ENCODE assay signal across 1 cellular context in the genomic region with DNA sequence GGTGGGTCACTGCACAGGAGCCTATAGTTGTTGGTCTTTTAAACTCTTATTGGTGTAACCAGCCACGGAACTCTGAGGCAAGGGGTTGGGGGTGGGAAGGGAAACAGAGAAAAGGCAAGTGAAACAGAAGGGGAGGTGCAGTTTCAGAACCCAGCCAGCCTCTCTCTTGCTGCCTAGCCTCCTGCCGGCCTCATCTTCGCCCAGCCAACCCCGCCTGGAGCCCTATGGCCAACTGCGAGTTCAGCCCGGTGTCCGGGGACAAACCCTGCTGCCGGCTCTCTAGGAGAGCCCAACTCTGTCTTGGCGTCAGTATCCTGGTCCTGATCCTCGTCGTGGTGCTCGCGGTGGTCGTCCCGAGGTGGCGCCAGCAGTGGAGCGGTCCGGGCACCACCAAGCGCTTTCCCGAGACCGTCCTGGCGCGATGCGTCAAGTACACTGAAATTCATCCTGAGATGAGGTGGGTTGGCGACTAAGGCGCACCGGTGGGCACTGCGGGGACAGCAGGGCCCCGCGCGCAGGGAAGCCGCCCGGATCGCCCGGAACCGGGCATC.
TF ChIP-seq lines count a peak whose summit lies in the region.

Gene CD38, plus strand, starts transcription at position 138 of the 551 bp plus-strand sequence. Its CDS starts 87 bp downstream, at position 225.

TF ChIP-seq in A549, 52 proteins besides CTCF, POLR2A, EP300 and RAD21 (continued from another document):
- TF ChIP-seq REST (IDR thresholded peaks at IDR 0.05) (no peak), NR3C1 (IDR thresholded peaks at IDR 0.05) (no peak), FOSL2 (IDR thresholded peaks at IDR 0.05) (no peak), FOSL2 (CRISPR knock-in tag; IDR thresholded peaks at IDR 0.05) (no peak)
